Comparison of ENCODE assay signal across 8 cellular contexts in genomic region chr5:43312699-43313034, GRCh38. TPM values are rescaled to one million over a fixed set of nuclear protein-coding genes. Genes with fewer than 3 reads are reported as not detected.
DNase-seq lines count a peak whose midpoint lies in the region; ATAC-seq and TF ChIP-seq lines count a peak whose summit lies in the region.

No MANE protein-coding gene starts in this region.

- peaks cover 42% of the 10 kb centered on the region for H3K36me3 ChIP-seq in OCI-LY7 (ENCODE audit: insufficient read depth, low read length)
- no peaks in the 10 kb centered on the region for H3K36me3 ChIP-seq in ectodermal cell (ENCODE audit: control insufficient read depth, insufficient read depth, low read length)

- no peaks in the 10 kb centered on the region for H3K27me3 Mint-ChIP-seq in activated CD4-positive, alpha-beta T cell treated with anti-CD3 and anti-CD28 coated beads for 36 hours
- no peaks in the 10 kb centered on the region for H3K27me3 Mint-ChIP-seq in nephron (ENCODE audit: low read depth)

- no TSS peak for BruUV-seq in OCI-LY7 (replicated peaks; lab: Mats Ljungman, UMichigan)

- H4K20me1 ChIP-seq in OCI-LY7 (ENCODE audit: insufficient read depth, low read length), result peaks cover 35% of the 10 kb centered on the region; the same call in 1 of the 2 replicates

- CTCF ChIA-PET in activated CD4-positive, alpha-beta T cell treated with anti-CD3 and anti-CD28 coated beads for 36 hours (lab: Charles Lee), result interaction anchor here (0.7 to 2.7 kb wide), 12 partner anchors 17 to 401 kb away, joined by 3 to 17 read pairs (median 4); partner anchors contain the start of genes TMEM267 and ZNF131
- CTCF ChIA-PET in OCI-LY7 (lab: Charles Lee; ENCODE audit: unreplicated experiment), result interaction anchor here (0.5 to 0.8 kb wide), 2 partner anchors 207 to 212 kb away, joined by 3 read pairs; no protein-coding TSS in a partner anchor

- H3K4me3 ChIP-seq in OCI-LY7 (ENCODE audit: low read depth, low read length, poor library complexity, severe bottlenecking) (peak overlapping the region; percentile 94), ectodermal cell (ENCODE audit: insufficient read depth, low read depth, low read length) (peak overlapping the region; percentile 93)

- DNase-seq in activated CD4-positive, alpha-beta T cell treated with anti-CD3 and anti-CD28 coated beads for 36 hours, result no peak
- DNase-seq in activated CD4-positive, alpha-beta T cell treated with anti-CD3 and anti-CD28 coated beads, Interleukin-2, amount 50 U/mL, for 48 hours, result no peak
- DNase-seq in OCI-LY7 (ENCODE audit: low spot score) (peak; percentile 58), DMS53 treated with DMSO at 0.1 percent for 48 hours (lab: John Stamatoyannopoulos, UW; ENCODE audit: unreplicated experiment) (no peak), NCI-H1092 treated with DMSO at 0.1 percent for 48 hours (lab: John Stamatoyannopoulos, UW) (no peak)

- peaks cover 52% of the 10 kb centered on the region for H3K4me1 ChIP-seq in OCI-LY7 (ENCODE audit: insufficient read depth, low read length, poor library complexity, severe bottlenecking)
- peaks cover 21% of the 10 kb centered on the region for H3K4me1 ChIP-seq in ectodermal cell (ENCODE audit: control insufficient read depth, insufficient read depth, low read length)

- H3K4me2 ChIP-seq in OCI-LY7 (ENCODE audit: low read length), result peak overlapping the region; percentile 72

- ATAC-seq in activated CD4-positive, alpha-beta T cell treated with anti-CD3 and anti-CD28 coated beads for 36 hours, result peak; percentile 1
- peak; percentile 0 for ATAC-seq in HG02852 (IDR thresholded peaks at IDR 0.05; ENCODE audit: unreplicated experiment)

- H3K36me3 Mint-ChIP-seq in activated CD4-positive, alpha-beta T cell treated with anti-CD3 and anti-CD28 coated beads for 36 hours (ENCODE audit: low read depth), result peaks cover 49% of the 10 kb centered on the region
- H3K36me3 Mint-ChIP-seq in nephron (ENCODE audit: low read depth), result peaks cover 3% of the 10 kb centered on the region

- H2AFZ ChIP-seq in OCI-LY7 (ENCODE audit: low read length), result peak overlapping the region; percentile 62; the same call in 1 of the 2 replicates

- H3K9me2 ChIP-seq in OCI-LY7 (ENCODE audit: insufficient read depth, low read length), result no peaks in the 10 kb centered on the region

- H3K9me3 Mint-ChIP-seq in activated CD4-positive, alpha-beta T cell treated with anti-CD3 and anti-CD28 coated beads for 36 hours (ENCODE audit: low read depth), result peaks cover 11% of the 10 kb centered on the region
- no peaks in the 10 kb centered on the region for H3K9me3 Mint-ChIP-seq in nephron

- POLR2A ChIA-PET in activated CD4-positive, alpha-beta T cell treated with anti-CD3 and anti-CD28 coated beads for 36 hours (lab: Charles Lee), result interaction anchor here (0.7 to 2.9 kb wide), 7 partner anchors 9 to 248 kb away, joined by 3 to 34 read pairs (median 5); partner anchors contain the start of genes TMEM267 and ZNF131
- POLR2A ChIA-PET in OCI-LY7 (lab: Charles Lee), result interaction anchor here (1.0 to 3.6 kb wide), 12 partner anchors 9 to 294 kb away, joined by 3 to 34 read pairs (median 5); partner anchors contain the start of genes NNT, TMEM267 and ZNF131

- TF ChIP-seq CTCF in OCI-LY7 (conservative IDR thresholded peaks at IDR 0.05; ENCODE audit: low read length) (no peak), nephron (IDR thresholded peaks at IDR 0.05; ENCODE audit: unreplicated experiment in 3 of 3) (no peak)

- intact Hi-C loops in activated CD4-positive, alpha-beta T cell treated with anti-CD3 and anti-CD28 coated beads for 36 hours (cut with DNase I, micrococcal nuclease), result loop anchor here (1.0 to 10.0 kb wide), 14 partner anchors 8 to 1492 kb away; partner anchors contain the start of genes C5orf34 (in 2 of the 2), TMEM267 (in 2 of the 2), MRPS30 (in 1 of the 2) and PAIP1 (in 1 of the 2)
- intact Hi-C loops in OCI-LY7 (cut with micrococcal nuclease; ENCODE audit: unreplicated experiment), result loop anchor here (1.0 to 5.0 kb wide), 7 partner anchors 170 to 1410 kb away; partner anchors contain the start of genes PAIP1, RIMOC1 and TMEM267

- H3K9me3 ChIP-seq in OCI-LY7 (ENCODE audit: low read length) (no peaks in the 10 kb centered on the region), ectodermal cell (ENCODE audit: control insufficient read depth, low read length) (no peaks in the 10 kb centered on the region)

- peaks cover 76% of the 10 kb centered on the region for H3K4me1 Mint-ChIP-seq in activated CD4-positive, alpha-beta T cell treated with anti-CD3 and anti-CD28 coated beads for 36 hours
- peaks cover 66% of the 10 kb centered on the region for H3K4me1 Mint-ChIP-seq in nephron

- H3K27ac ChIP-seq in OCI-LY7 (ENCODE audit: low read depth, low read length, poor library complexity, severe bottlenecking), result peak overlapping the region; percentile 80
- no peak overlapping the region for H3K27ac ChIP-seq in ectodermal cell (ENCODE audit: insufficient read depth, low read depth, low read length, poor library complexity, severe bottlenecking)

- peak overlapping the region; percentile 96 for H3K27ac Mint-ChIP-seq in activated CD4-positive, alpha-beta T cell treated with anti-CD3 and anti-CD28 coated beads for 36 hours
- peak overlapping the region; percentile 85 to 93 (median 92) for H3K27ac Mint-ChIP-seq in nephron

- peaks cover 55% of the 10 kb centered on the region for H3K79me2 ChIP-seq in OCI-LY7 (ENCODE audit: insufficient read depth, low read depth, low read length)

- no peaks in the 10 kb centered on the region for H3K27me3 ChIP-seq in ectodermal cell (ENCODE audit: control insufficient read depth, insufficient read depth, low read length, poor library complexity, severe bottlenecking)

- WGBS in ectodermal cell, 2 experiments, result 1 to 2% methylated on average over 9 of the region's 9 CpGs

- peak overlapping the region; percentile 93 for H3K4me3 Mint-ChIP-seq in activated CD4-positive, alpha-beta T cell treated with anti-CD3 and anti-CD28 coated beads for 36 hours
- peak overlapping the region; percentile 94 to 99 (median 98) for H3K4me3 Mint-ChIP-seq in nephron

RNA-seq across cellular contexts. Expression of gene HMGCS1, which starts 0.5 kb away (rescaled TPM):
- 100 to 1,000 TPM in 1 of 2 experiments, 10 to 100 TPM in 1; 95.2 to 102 TPM for total RNA-seq in activated CD4-positive, alpha-beta T cell treated with anti-CD3 and anti-CD28 coated beads for 36 hours
- total RNA-seq in OCI-LY7 (2014; rRNA removed; shearing (Covaris generic)), result 59.5 and 66.9 TPM in 2 replicates
- total RNA-seq in OCI-LY7 (2022), result 202 and 236 TPM in 2 replicates
- 252 TPM for polyA plus RNA-seq in ectodermal cell (2013, experiment 1 of 4)
- polyA plus RNA-seq in ectodermal cell (2013, experiment 2 of 4), result 195 TPM
- polyA plus RNA-seq in ectodermal cell (2013, experiment 3 of 4), result 117 TPM
- polyA plus RNA-seq in ectodermal cell (2013, experiment 4 of 4), result 123 TPM
